ENCODE assay signal across 28 cellular contexts in the genomic region with DNA sequence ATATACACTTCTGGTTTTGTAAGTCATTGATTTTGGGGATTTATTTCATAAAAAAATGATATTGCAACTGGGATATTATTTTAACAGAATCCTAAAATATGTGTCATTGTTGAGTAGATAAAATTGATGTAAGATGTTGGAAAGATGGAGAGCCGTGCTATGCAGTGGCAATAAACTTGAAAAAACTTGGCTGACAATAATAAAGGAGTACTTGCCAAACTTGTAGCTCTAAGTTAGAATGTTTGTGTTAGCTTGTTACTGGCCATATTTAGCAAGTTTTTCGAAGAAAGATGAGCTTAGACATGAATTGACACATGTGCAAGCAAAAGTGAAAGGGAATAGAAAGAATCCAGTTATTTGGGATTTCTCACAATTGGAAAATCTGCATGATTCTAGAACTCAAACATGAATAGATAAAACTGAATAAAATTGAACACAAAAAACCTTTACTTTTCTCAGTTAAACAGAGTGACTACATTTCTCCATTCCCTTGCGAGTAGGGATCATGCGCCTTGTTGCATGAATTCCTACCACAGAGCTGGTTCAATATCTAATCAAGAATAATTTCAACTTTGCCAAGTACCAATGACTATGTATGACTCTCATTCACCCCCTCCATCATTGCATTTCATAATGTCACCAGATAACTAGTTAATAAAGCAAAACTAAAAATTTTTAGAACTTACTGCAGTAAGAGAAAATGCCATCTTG.
DNase-seq lines count a peak whose midpoint lies in the region; ATAC-seq and TF ChIP-seq lines count a peak whose summit lies in the region.
"Had no signal": no experiment of that assay in that cellular context is flagged by ENCODE, and none has a peak within 500 bp of the region (broad histone marks: within the 10 kb centered on the region; RNA-seq: fewer than 3 reads in every experiment).

No MANE protein-coding gene starts in this region.

- H3K4me1 Mint-ChIP-seq in glutamatergic neuron (ENCODE audit: low read depth, unreplicated experiment), result peaks cover 24% of the 10 kb centered on the region

- ATAC-seq in thoracic aorta (ENCODE audit: insufficient number of reproducible peaks, low FRiP score, low read depth) (no peak), GM18907 (IDR thresholded peaks at IDR 0.05; ENCODE audit: unreplicated experiment) (no peak)
- ATAC-seq: A549; activated CD4-positive, CD25-positive, alpha-beta regulatory T cell treated with anti-CD3 and anti-CD28 coated beads, Interleukin-2, amount 50 U/mL, for 24 hours; K562; lower lobe of right lung; psoas muscle had no signal

- peaks cover 6% of the 10 kb centered on the region for H3K9me3 ChIP-seq in left ventricle myocardium inferior (replicated peaks)
- no peaks in the 10 kb centered on the region for H3K9me3 ChIP-seq in ascending aorta
- no peaks in the 10 kb centered on the region for H3K9me3 ChIP-seq in thoracic aorta
- H3K9me3 ChIP-seq: A549, lower lobe of right lung, psoas muscle had no signal

- H3K4me3 ChIP-seq in left ventricle myocardium inferior (no peak overlapping the region), ascending aorta (no peak overlapping the region), fibroblast of mammary gland (ENCODE audit: control insufficient read depth, low read depth, low read length) (no peak overlapping the region), thoracic aorta (peak overlapping the region; percentile 25)
- H3K4me3 ChIP-seq: A549; BLaER1 treated with 17β-estradiol and CSF1 and Interleukin-3, amounts not matched to agents 10 nM and 100 nM; K562; lower lobe of right lung; psoas muscle had no signal

- H3K27ac Mint-ChIP-seq in glutamatergic neuron (ENCODE audit: unreplicated experiment), result no peak overlapping the region
- H3K27ac Mint-ChIP-seq: activated CD4-positive, alpha-beta memory T cell treated with anti-CD3 and anti-CD28 coated beads, Interleukin-2, amount 10 ng/mL, durations not matched to agents 7 days and 5 days; H9; type B pancreatic cell had no signal

- TF ChIP-seq CTCF in left ventricle myocardium inferior (IDR thresholded peaks at IDR 0.05; ENCODE audit: borderline replicate concordance) (no peak), ascending aorta (IDR thresholded peaks at IDR 0.05) (no peak), fibroblast of mammary gland (conservative IDR thresholded peaks at IDR 0.05; ENCODE audit: control insufficient read depth, insufficient read depth, low read depth, low read length) (no peak), thoracic aorta (IDR thresholded peaks at IDR 0.05) (no peak), glutamatergic neuron (IDR thresholded peaks at IDR 0.05; ENCODE audit: partially characterized antibody, unreplicated experiment) (no peak)

- H3K4me3 Mint-ChIP-seq in glutamatergic neuron (ENCODE audit: unreplicated experiment), result no peak overlapping the region
- H3K4me3 Mint-ChIP-seq: activated CD4-positive, alpha-beta memory T cell treated with anti-CD3 and anti-CD28 coated beads, Interleukin-2, amount 10 ng/mL, durations not matched to agents 7 days and 5 days; H9; neural crest cell; type B pancreatic cell had no signal

- H3K9me3 Mint-ChIP-seq in glutamatergic neuron (ENCODE audit: unreplicated experiment), result peaks cover 6% of the 10 kb centered on the region

- H3K27me3 ChIP-seq in left ventricle myocardium inferior (ENCODE audit: low read depth) (no peaks in the 10 kb centered on the region), ascending aorta (no peaks in the 10 kb centered on the region), thoracic aorta (replicated peaks; ENCODE audit: insufficient read depth) (no peaks in the 10 kb centered on the region)
- H3K27me3 ChIP-seq: BLaER1 treated with 17β-estradiol and CSF1 and Interleukin-3, amounts not matched to agents 10 nM and 100 nM had no signal

- peaks cover 12% of the 10 kb centered on the region for H3K36me3 Mint-ChIP-seq in glutamatergic neuron (ENCODE audit: unreplicated experiment)
- H3K36me3 Mint-ChIP-seq: type B pancreatic cell had no signal

- peak overlapping the region; percentile 6 for H3K27ac ChIP-seq in left ventricle myocardium inferior (replicated peaks)
- peak overlapping the region; percentile 29 to 41 for H3K27ac ChIP-seq in ascending aorta
- peak overlapping the region; percentile 44 to 64 for H3K27ac ChIP-seq in thoracic aorta
- H3K27ac ChIP-seq: A549; BLaER1 treated with 17β-estradiol and CSF1 and Interleukin-3, amounts not matched to agents 10 nM and 100 nM; lower lobe of right lung; psoas muscle; RWPE1 had no signal

- peaks cover 25% of the 10 kb centered on the region for H3K4me1 ChIP-seq in left ventricle myocardium inferior
- peaks cover 8 to 22% of the 10 kb centered on the region in 2 donors for H3K4me1 ChIP-seq in ascending aorta
- peaks cover 22 to 53% of the 10 kb centered on the region in 2 donors for H3K4me1 ChIP-seq in thoracic aorta (ENCODE audit: control insufficient read depth in 1 of 2, low read depth in 2 of 2)

- peaks cover 2% of the 10 kb centered on the region for H3K27me3 Mint-ChIP-seq in glutamatergic neuron (ENCODE audit: unreplicated experiment)
- H3K27me3 Mint-ChIP-seq: activated CD4-positive, alpha-beta memory T cell treated with anti-CD3 and anti-CD28 coated beads, Interleukin-2, amount 10 ng/mL, durations not matched to agents 7 days and 5 days; type B pancreatic cell had no signal

- intact Hi-C loops in left ventricle myocardium inferior (cut with micrococcal nuclease) (no loop called here), cardiac septum (cut with DNase I) (no loop called here), ascending aorta (cut with DNase I) (loop anchor here (5.0 kb wide), 1 partner anchor 36 kb away; no protein-coding TSS in a partner anchor)

- DNase-seq in left ventricle myocardium inferior (no peak), cardiac septum (ENCODE audit: low spot score) (no peak), ascending aorta (ENCODE audit: low spot score in 2 of 2) (no peak), fibroblast of mammary gland (ENCODE audit: low read depth) (peak; percentile 70), thoracic aorta (ENCODE audit: low spot score) (no peak), GM19238 (ENCODE audit: insufficient read length, low spot score) (no peak), glutamatergic neuron (no peak)
- DNase-seq: activated CD4-positive, alpha-beta memory T cell treated with anti-CD3 and anti-CD28 coated beads, Interleukin-2, amount 10 ng/mL, durations not matched to agents 7 days and 5 days; activated gamma-delta T cell; caudate nucleus; GDM1; H9; kidney; lower lobe of right lung; MM.1S; NCI-H1436 treated with DMSO at 0.1 percent for 48 hours; NCI-H2171; psoas muscle; stimulated activated CD4-positive, alpha-beta T cell treated with anti-CD3 and anti-CD28 coated beads, Interleukin-4, amount 100 ng/mL, for 1 hour; stimulated activated naive CD4-positive, alpha-beta T cell treated with Interleukin-2 at 50 U/mL for 16 hours had no signal

- H3K36me3 ChIP-seq in left ventricle myocardium inferior, result no peaks in the 10 kb centered on the region
- no peaks in the 10 kb centered on the region for H3K36me3 ChIP-seq in ascending aorta
- no peaks in the 10 kb centered on the region for H3K36me3 ChIP-seq in thoracic aorta
- H3K36me3 ChIP-seq: BLaER1 treated with 17β-estradiol and CSF1 and Interleukin-3, amounts not matched to agents 10 nM and 100 nM; lower lobe of right lung had no signal
